26 cellular contexts compared by ENCODE assay signal in genomic region chr19:20453424-20453938, GRCh38.
A peak's percentile ranks its signal among the peaks of the same experiment; 100 is the strongest.
DNase-seq lines count a peak whose midpoint lies in the region; ATAC-seq, FAIRE-seq and TF ChIP-seq lines count a peak whose summit lies in the region.
"Had no signal": no experiment of that assay in that cellular context is flagged by ENCODE, and none has a peak within 500 bp of the region (broad histone marks: within the 10 kb centered on the region; RNA-seq: fewer than 3 reads in every experiment).

No MANE protein-coding gene starts in this region.

- no peak for TF ChIP-seq CTCF in GM23338 (conservative IDR thresholded peaks at IDR 0.05; ENCODE audit: low read depth in 2 of 2)

- H3K4me2 ChIP-seq in GM23338 = no peak overlapping the region
- H3K4me2 ChIP-seq: KMS-11 had no signal

- no peaks in the 10 kb centered on the region for H4K20me1 ChIP-seq in GM23338 (replicated peaks; ENCODE audit: insufficient read depth)

- ATAC-seq in activated naive CD4-positive, alpha-beta T cell treated with anti-CD3 and anti-CD28 coated beads, Interleukin-2, amount 50 U/mL, for 72 hours = peak; percentile 34 to 85
- ATAC-seq in GM23338 = no peak
- ATAC-seq in naive thymus-derived CD8-positive, alpha-beta T cell = no peak
- ATAC-seq: HCT116, Right ventricle myocardium inferior had no signal

- H3K27ac ChIP-seq in GM23338 (ENCODE audit: low read depth) = no peak overlapping the region
- H3K27ac ChIP-seq: KMS-11, SJSA1 had no signal

- peaks cover 5% of the 10 kb centered on the region; the same call in 2 of the 3 replicates for H3K4me1 Mint-ChIP-seq in GM23338
- peaks cover 11% of the 10 kb centered on the region for H3K4me1 Mint-ChIP-seq in activated naive CD8-positive, alpha-beta T cell treated with anti-CD3 and anti-CD28 coated beads for 36 hours
- peaks cover 3 to 10% (median 9%) of the 10 kb centered on the region in 4 donors for H3K4me1 Mint-ChIP-seq in naive thymus-derived CD8-positive, alpha-beta T cell

- H3K36me3 Mint-ChIP-seq in activated naive CD4-positive, alpha-beta T cell treated with anti-CD3 and anti-CD28 coated beads, Interleukin-2, amount 50 U/mL, for 72 hours = no peaks in the 10 kb centered on the region
- H3K36me3 Mint-ChIP-seq in GM23338 (ENCODE audit: low read depth) = no peaks in the 10 kb centered on the region
- no peaks in the 10 kb centered on the region for H3K36me3 Mint-ChIP-seq in activated naive CD8-positive, alpha-beta T cell treated with anti-CD3 and anti-CD28 coated beads for 36 hours
- no peaks in the 10 kb centered on the region for H3K36me3 Mint-ChIP-seq in naive thymus-derived CD8-positive, alpha-beta T cell

- H3K36me3 ChIP-seq in GM23338 (ENCODE audit: insufficient read depth) = no peaks in the 10 kb centered on the region
- H3K36me3 ChIP-seq: SJSA1 had no signal

- H3K27me3 Mint-ChIP-seq in GM23338 (ENCODE audit: insufficient read depth, low read depth, poor library complexity) = peaks cover 3% of the 10 kb centered on the region
- H3K27me3 Mint-ChIP-seq in activated naive CD8-positive, alpha-beta T cell treated with anti-CD3 and anti-CD28 coated beads for 36 hours = no peaks in the 10 kb centered on the region
- no peaks in the 10 kb centered on the region for H3K27me3 Mint-ChIP-seq in naive thymus-derived CD8-positive, alpha-beta T cell
- H3K27me3 Mint-ChIP-seq: CD4-positive, alpha-beta T cell had no signal

- DNase-seq in activated naive CD4-positive, alpha-beta T cell treated with anti-CD3 and anti-CD28 coated beads, Interleukin-2, amount 50 U/mL, for 72 hours (ENCODE audit: low spot score in 2 of 2) = no peak
- no peak for DNase-seq in activated naive CD4-positive, alpha-beta T cell treated with Interleukin-2 at 50 U/mL for 16 hours
- DNase-seq in GM23338 (ENCODE audit: low spot score) (no peak), putamen (ENCODE audit: low spot score) (no peak), frontal cortex (ENCODE audit: low spot score in 2 of 2) (no peak), RKO (ENCODE audit: low spot score) (no peak)
- no peak for DNase-seq in activated naive CD8-positive, alpha-beta T cell treated with anti-CD3 and anti-CD28 coated beads for 36 hours
- peak in 1 of 10 donors; percentile 1 for DNase-seq in naive thymus-derived CD8-positive, alpha-beta T cell
- DNase-seq: Calu3; CD4-positive, alpha-beta T cell; DMS153; GDM1; GOT3; IMR-90; MV-4-11; NCI-H1105 treated with DMSO at 0.1 percent for 48 hours; NCI-H2081; NCI-H2171; NCI-H524 treated with DMSO at 0.1 percent for 48 hours; OCI-M1 had no signal

- POLR2A ChIA-PET in naive thymus-derived CD8-positive, alpha-beta T cell (lab: Charles Lee) = no interaction called here

- H3K9me2 ChIP-seq in GM23338 (ENCODE audit: insufficient read depth) = no peaks in the 10 kb centered on the region

- no peaks in the 10 kb centered on the region for H3F3A ChIP-seq in GM23338 (replicated peaks; ENCODE audit: low read depth)

- H3K27me3 ChIP-seq in GM23338 (ENCODE audit: insufficient read depth) = no peaks in the 10 kb centered on the region
- H3K27me3 ChIP-seq: SJSA1 had no signal

- no peak overlapping the region for H3K4me3 ChIP-seq in GM23338
- H3K4me3 ChIP-seq: SJSA1 had no signal

- no peak overlapping the region for H3K4me3 Mint-ChIP-seq in GM23338
- H3K4me3 Mint-ChIP-seq in activated naive CD8-positive, alpha-beta T cell treated with anti-CD3 and anti-CD28 coated beads for 36 hours = no peak overlapping the region
- H3K4me3 Mint-ChIP-seq in naive thymus-derived CD8-positive, alpha-beta T cell = peak overlapping the region in 1 of 10 donors; percentile 9
- H3K4me3 Mint-ChIP-seq: CD4-positive, alpha-beta T cell had no signal

- peak overlapping the region in 1 of 2 donors; percentile 60 for H3K27ac Mint-ChIP-seq in activated naive CD4-positive, alpha-beta T cell treated with anti-CD3 and anti-CD28 coated beads, Interleukin-2, amount 50 U/mL, for 72 hours
- H3K27ac Mint-ChIP-seq in GM23338 = no peak overlapping the region
- peak overlapping the region; percentile 20 for H3K27ac Mint-ChIP-seq in activated naive CD8-positive, alpha-beta T cell treated with anti-CD3 and anti-CD28 coated beads for 36 hours
- H3K27ac Mint-ChIP-seq in naive thymus-derived CD8-positive, alpha-beta T cell = peak overlapping the region in 9 of 10 donors; percentile 19 to 73 (median 51)
- H3K27ac Mint-ChIP-seq: CD4-positive, alpha-beta T cell had no signal

- no peaks in the 10 kb centered on the region for H3K79me2 ChIP-seq in GM23338 (replicated peaks; ENCODE audit: insufficient read depth)

- H2AFZ ChIP-seq in GM23338 = peak overlapping the region; percentile 64; the same call in 1 of the 2 replicates

- FAIRE-seq in frontal cortex (lab: Jason Lieb, UNC) = no peak
- FAIRE-seq: GM18507, RCC 7860 had no signal

- no peaks in the 10 kb centered on the region for H3K9me3 Mint-ChIP-seq in activated naive CD4-positive, alpha-beta T cell treated with anti-CD3 and anti-CD28 coated beads, Interleukin-2, amount 50 U/mL, for 72 hours
- H3K9me3 Mint-ChIP-seq in GM23338 = no peaks in the 10 kb centered on the region
- H3K9me3 Mint-ChIP-seq in activated naive CD8-positive, alpha-beta T cell treated with anti-CD3 and anti-CD28 coated beads for 36 hours = no peaks in the 10 kb centered on the region
- peaks cover 0 to 2% (median 0%) of the 10 kb centered on the region in 9 donors for H3K9me3 Mint-ChIP-seq in naive thymus-derived CD8-positive, alpha-beta T cell
- H3K9me3 Mint-ChIP-seq: CD4-positive, alpha-beta T cell had no signal

- H3K4me1 ChIP-seq in GM23338 (ENCODE audit: insufficient read depth) = no peaks in the 10 kb centered on the region
- H3K4me1 ChIP-seq: SJSA1 had no signal

TF ChIP-seq in GM23338, 12 proteins besides CTCF, POLR2A, EP300 and RAD21 (continues in another document):
- TF ChIP-seq CREB1 (CRISPR knock-in tag; IDR thresholded peaks at IDR 0.05; ENCODE audit: low read depth) (no peak), ZNF462 (CRISPR knock-in tag; IDR thresholded peaks at IDR 0.05) (no peak), NANOG (IDR thresholded peaks at IDR 0.05; ENCODE audit: borderline replicate concordance) (no peak), EZH2 (IDR thresholded peaks at IDR 0.05; ENCODE audit: low read depth, unreplicated experiment) (no peak), JUNB (IDR thresholded peaks at IDR 0.05; ENCODE audit: unreplicated experiment) (no peak), ZNF331 (CRISPR knock-in tag; IDR thresholded peaks at IDR 0.05; ENCODE audit: low read depth) (no peak)

Comparison
In these comparisons a context has a peak if more than half of its experiments do, and no peak if none do; other contexts are left out.
1. ATAC-seq: peak in activated naive CD4-positive, alpha-beta T cell treated with anti-CD3 and anti-CD28 coated beads, Interleukin-2, amount 50 U/mL, for 72 hours (2 of 2); none in GM23338 (single experiment) and naive thymus-derived CD8-positive, alpha-beta T cell (0 of 2).